8 cellular contexts compared by ENCODE assay signal in the genomic region with DNA sequence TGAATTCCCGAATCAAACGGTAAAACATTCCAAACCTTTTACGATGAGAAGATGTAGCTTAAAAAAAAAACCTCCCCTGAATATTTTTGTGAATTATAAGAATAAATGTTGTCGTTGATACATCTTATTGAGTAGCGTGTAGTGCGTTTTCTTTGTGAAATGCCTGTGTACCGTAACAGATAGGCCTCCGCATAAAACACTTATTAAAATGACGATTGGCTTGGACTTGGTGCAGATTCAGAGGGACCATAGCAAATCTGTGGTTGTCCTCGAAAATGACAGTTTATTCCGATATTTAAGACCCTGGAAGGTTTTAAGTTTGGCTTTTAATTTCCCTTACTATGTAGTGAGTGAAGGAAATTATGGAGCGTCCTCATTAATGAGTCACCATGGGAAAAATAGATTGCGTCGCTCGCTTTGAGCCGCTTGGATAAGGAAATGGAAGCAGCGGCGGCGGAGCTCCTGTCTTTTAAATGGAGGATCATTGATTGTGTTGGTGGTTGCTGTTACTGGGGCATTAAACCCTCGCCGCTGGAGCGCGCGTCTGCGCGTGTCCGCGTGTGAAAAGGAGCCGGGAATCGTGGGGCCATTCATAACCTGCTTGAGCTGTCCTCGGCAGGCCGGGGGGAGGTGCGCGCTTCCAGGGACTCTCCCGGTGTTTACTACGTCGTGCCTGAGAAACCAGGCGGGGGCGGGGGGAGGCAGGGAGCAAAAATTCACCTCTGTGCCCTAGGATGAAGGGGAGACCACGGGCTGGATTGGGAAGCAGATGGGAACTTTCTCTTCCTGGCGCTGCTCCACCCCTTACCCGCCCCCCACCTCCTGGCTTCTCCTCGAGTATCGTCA. TPM values are rescaled to one million over a fixed set of nuclear protein-coding genes. Genes with fewer than 3 reads are reported as not detected.
DNase-seq lines count a peak whose midpoint lies in the region; ATAC-seq and TF ChIP-seq lines count a peak whose summit lies in the region.

No MANE protein-coding gene starts in this region.

- no peaks in the 10 kb centered on the region for H3K9me3 ChIP-seq in left lung

- H3K27ac ChIP-seq in coronary artery (peak overlapping the region; percentile 94 to 99), left lung (peak overlapping the region; percentile 96 to 98)

- ATAC-seq in left lung (peak; percentile 60), GM21529 (IDR thresholded peaks at IDR 0.05; ENCODE audit: unreplicated experiment) (no peak)

- TF ChIP-seq CTCF in AG04449 (IDR thresholded peaks at IDR 0.05; ENCODE audit: insufficient read depth, low read length, missing control alignments): no peak
- TF ChIP-seq CTCF in coronary artery (IDR thresholded peaks at IDR 0.05): no peak
- no peak for TF ChIP-seq CTCF in left lung (IDR thresholded peaks at IDR 0.05)

- POLR2A ChIA-PET in AG04449 (lab: Yijun Ruan, JAX): interaction anchor here (0.7 to 1.0 kb wide), 2 partner anchors 29 to 100 kb away, joined by 3 read pairs; no protein-coding TSS in a partner anchor

- no peaks in the 10 kb centered on the region; the same call in 1 of the 2 replicates for H3K36me3 ChIP-seq in H7 (replicated peaks; ENCODE audit: control insufficient read depth, insufficient read depth, low read length)
- no peaks in the 10 kb centered on the region for H3K36me3 ChIP-seq in left lung

- H3K4me1 ChIP-seq in left lung: peaks cover 22 to 59% of the 10 kb centered on the region in 2 donors

- no peaks in the 10 kb centered on the region; the same call in 1 of the 2 replicates for H3K27me3 ChIP-seq in H7 (ENCODE audit: control insufficient read depth, insufficient read depth, low read length)
- H3K27me3 ChIP-seq in left lung: no peaks in the 10 kb centered on the region

- peak overlapping the region; percentile 92 for H3K4me3 ChIP-seq in AG04449 (ENCODE audit: low read depth, low read length)
- peak overlapping the region; percentile 73 for H3K4me3 ChIP-seq in H7 (ENCODE audit: insufficient read depth, low read depth, low read length)
- H3K4me3 ChIP-seq in coronary artery: peak overlapping the region; percentile 94
- peak overlapping the region; percentile 85 to 91 for H3K4me3 ChIP-seq in left lung

- DNase-seq in AG04449 (ENCODE audit: low read depth, low spot score) (no peak), H7 (peak; percentile 86), NCI-H460 (ENCODE audit: extremely low read depth, low read depth) (peak; percentile 64), coronary artery (ENCODE audit: low spot score) (peak; percentile 91), left lung (peak; percentile 84 to 90)
- peak; percentile 86 for DNase-seq in activated CD4-positive, alpha-beta T cell treated with anti-CD3 and anti-CD28 coated beads for 48 hours
- DNase-seq in stimulated activated CD4-positive, alpha-beta T cell treated with anti-CD3 and anti-CD28 coated beads, Interleukin-2, amount 100 ng/mL, for 24 hours: peak; percentile 72 to 78

- intact Hi-C loops in left lung (cut with DNase I): no loop called here

- CTCF ChIA-PET in AG04449 (lab: Yijun Ruan, JAX): interaction anchor here (0.6 to 2.6 kb wide), 6 partner anchors 10 to 145 kb away, joined by 3 to 7 read pairs (median 4); no protein-coding TSS in a partner anchor

RNA-seq across cellular contexts. Expression of gene SPEN, which starts 1.6 kb away (rescaled TPM):
- 19.9 and 32.9 TPM in 2 replicates for total RNA-seq in H7 (2014; rRNA removed; shearing (Covaris generic))
- 11.3 and 14.2 TPM in 2 replicates for total RNA-seq in NCI-H460 (2014; rRNA removed; shearing (Covaris generic))
- polyA plus RNA-seq in NCI-H460 (2014; cell fraction: nucleus; rRNA removed): 3.8 and 5.0 TPM in 2 replicates
- 10 to 100 TPM; 37.2 to 54.1 TPM for total RNA-seq in left lung

RNA-seq across cellular contexts. Expression of gene UQCRHL, which starts 41.7 kb away (rescaled TPM):
- total RNA-seq in H7 (2014; rRNA removed; shearing (Covaris generic)): 9.3 and 14.5 TPM in 2 replicates
- total RNA-seq in NCI-H460 (2014; rRNA removed; shearing (Covaris generic)): 7.5 and 7.9 TPM in 2 replicates
- 1.2 and 1.4 TPM in 2 replicates for polyA plus RNA-seq in NCI-H460 (2014; cell fraction: nucleus; rRNA removed)
- 1 to 10 TPM; 1.2 TPM for total RNA-seq in left lung
